ENCODE assay signal across 20 cellular contexts in genomic region chr1:36095760-36096405, GRCh38. TPM values are rescaled to one million over a fixed set of nuclear protein-coding genes. Genes with fewer than 3 reads are reported as not detected.
DNase-seq lines count a peak whose midpoint lies in the region; ATAC-seq, FAIRE-seq and TF ChIP-seq lines count a peak whose summit lies in the region.
"Had no signal": no experiment of that assay in that cellular context is flagged by ENCODE, and none has a peak within 500 bp of the region (broad histone marks: within the 10 kb centered on the region; RNA-seq: fewer than 3 reads in every experiment).

No MANE protein-coding gene starts in this region.

- FAIRE-seq in K562 (lab: Jason Lieb, UNC), result peak; percentile 29
- no peak for FAIRE-seq in GM19239 (lab: Jason Lieb, UNC)
- FAIRE-seq: frontal cortex, urothelium cell line had no signal

- H3K79me2 ChIP-seq in K562 (ENCODE audit: control insufficient read depth, insufficient read depth, low read length), result peaks cover 3% of the 10 kb centered on the region; the same call in 2 of the 3 replicates

- peak; percentile 70 for DNase-seq in CD14-positive monocyte (ENCODE audit: low spot score)
- peak; percentile 83 for DNase-seq in MV-4-11 (lab: John Stamatoyannopoulos, UW)
- DNase-seq in K562 (ENCODE audit: extremely low read depth in 1 of 4, low spot score in 3 of 4), result no peak
- DNase-seq in nephron progenitor cell, result no peak
- no peak for DNase-seq in GM19239 (ENCODE audit: insufficient read length, low spot score)
- no peak for DNase-seq in NCI-H1417 (lab: John Stamatoyannopoulos, UW)
- DNase-seq: activated T-cell treated with anti-CD3 and anti-CD28 coated beads for 4 hours; BE2C; DMS153; NCI-H1105; NCI-H2227 treated with DMSO at 0.1 percent for 48 hours; stimulated activated naive B cell treated with anti-CD40 and anti-IgM and Interleukin-4, amounts not matched to agents 10 μg/mL and 1 μg/mL and 100 μg/mL, for 72 hours; SW 1271 had no signal

- in situ Hi-C loops in K562 (cut with MboI), result no loop called here

- peaks cover 53% of the 10 kb centered on the region; the same call in 2 of the 3 replicates for H3K36me3 ChIP-seq in K562 (ENCODE audit: control insufficient read depth, insufficient read depth, low read length)

- H3K9me3 Mint-ChIP-seq in CD14-positive monocyte (peaks cover 0 to 2% (median 0%) of the 10 kb centered on the region in 7 donors), nephron progenitor cell (no peaks in the 10 kb centered on the region)
- H3K9me3 Mint-ChIP-seq: stimulated activated naive B cell treated with anti-CD40 and anti-IgM and Interleukin-4, amounts not matched to agents 10 μg/mL and 1 μg/mL and 100 μg/mL, for 72 hours had no signal

- H3K27ac Mint-ChIP-seq in CD14-positive monocyte (peak overlapping the region; percentile 79 to 94 (median 90)), nephron progenitor cell (peak overlapping the region; percentile 19)
- H3K27ac Mint-ChIP-seq: stimulated activated naive B cell treated with anti-CD40 and anti-IgM and Interleukin-4, amounts not matched to agents 10 μg/mL and 1 μg/mL and 100 μg/mL, for 72 hours had no signal

- H3K36me3 Mint-ChIP-seq in CD14-positive monocyte (peaks cover 41 to 59% of the 10 kb centered on the region in 2 donors), nephron progenitor cell (ENCODE audit: low read depth) (peaks cover 14% of the 10 kb centered on the region)

- TF ChIP-seq RAD21 in K562 (CRISPR knock-in tag; conservative IDR thresholded peaks at IDR 0.05 in 1 of 2, IDR thresholded peaks at IDR 0.05 in 1 of 2), result no peak

- peaks cover 5% of the 10 kb centered on the region for H3K9me1 ChIP-seq in K562 (ENCODE audit: control insufficient read depth, insufficient read depth, low read length)

- H3K4me1 Mint-ChIP-seq in CD14-positive monocyte (peaks cover 44% of the 10 kb centered on the region), nephron progenitor cell (peaks cover 6% of the 10 kb centered on the region)

- H3K4me3 ChIP-seq in K562, result no peak overlapping the region
- H3K4me3 ChIP-seq: cardiac muscle cell, skin epidermis had no signal

- 77% methylated on average over 15 of the region's 15 CpGs for WGBS in K562 (ENCODE audit: insufficient coverage, low coverage, missing lambda C conversion rate)

- ATAC-seq in K562, result no peak
- ATAC-seq in esophagus mucosa, result no peak
- ATAC-seq in HG03135 (IDR thresholded peaks at IDR 0.05; ENCODE audit: unreplicated experiment), result no peak
- ATAC-seq: activated CD4-positive, CD25-positive, alpha-beta regulatory T cell treated with anti-CD3 and anti-CD28 coated beads, Interleukin-2, amount 50 U/mL, for 24 hours; stimulated activated naive B cell treated with anti-CD40 and anti-IgM and Interleukin-4, amounts not matched to agents 10 μg/mL and 1 μg/mL and 100 μg/mL, for 72 hours had no signal

- H3K9me3 ChIP-seq in K562 (replicated peaks; ENCODE audit: control insufficient read depth, insufficient read depth, low read depth, low read length), result no peaks in the 10 kb centered on the region
- H3K9me3 ChIP-seq: BE2C had no signal

- no peak for TF ChIP-seq CTCF in CD14-positive monocyte (IDR thresholded peaks at IDR 0.05)
- TF ChIP-seq CTCF in K562 (IDR thresholded peaks at IDR 0.05 in 2 of 3, conservative IDR thresholded peaks at IDR 0.05 in 1 of 3; ENCODE audit: insufficient read depth in 2 of 3, low read depth in 1 of 3, low read length in 3 of 3), result no peak
- no peak for TF ChIP-seq CTCF in nephron progenitor cell (IDR thresholded peaks at IDR 0.05)

- peaks cover 0 to 36% of the 10 kb centered on the region in 2 experiments; a peak in 3 of 5 replicates for H3K4me1 ChIP-seq in K562 (replicated peaks in 1 of 2; ENCODE audit: control insufficient read depth in 2 of 2, insufficient read depth in 2 of 2, low read length in 2 of 2)

- H3K4me2 ChIP-seq in K562 (ENCODE audit: insufficient read depth, low read length), result no peak overlapping the region

- TF ChIP-seq EP300 in K562 (IDR thresholded peaks at IDR 0.05; ENCODE audit: low read length), result no peak

- TF ChIP-seq POLR2A in K562 (conservative IDR thresholded peaks at IDR 0.05), result no peak

- H3K9ac ChIP-seq in K562 (ENCODE audit: insufficient read depth in 1 of 2, low read depth in 2 of 2, low read length in 2 of 2), result peak overlapping the region in 1 of 2 experiments; percentile 10; a peak in 1 of 4 replicates

- CTCF ChIA-PET in K562 (lab: Yijun Ruan, JAX; ENCODE audit: low intra/inter-chr PET ratio), result interaction anchor here (2.0 kb wide), 1 partner anchor 92 kb away, joined by 5 read pairs; no protein-coding TSS in a partner anchor

- H2AFZ ChIP-seq in K562 (ENCODE audit: low read depth, low read length), result no peak overlapping the region

- intact Hi-C loops in CD14-positive monocyte (cut with micrococcal nuclease) (loop anchor here in 1 of 2 donors (5.0 kb wide), 1 partner anchor 91 kb away; no protein-coding TSS in a partner anchor), K562 (cut with micrococcal nuclease) (no loop called here)

- H3K4me3 Mint-ChIP-seq in CD14-positive monocyte (no peak overlapping the region), nephron progenitor cell (no peak overlapping the region)
- H3K4me3 Mint-ChIP-seq: stimulated activated naive B cell treated with anti-CD40 and anti-IgM and Interleukin-4, amounts not matched to agents 10 μg/mL and 1 μg/mL and 100 μg/mL, for 72 hours had no signal

- H3K27me3 Mint-ChIP-seq in CD14-positive monocyte (ENCODE audit: low read depth in 3 of 3) (peaks cover 0 to 6% (median 0%) of the 10 kb centered on the region in 3 donors), nephron progenitor cell (ENCODE audit: low read depth, poor library complexity) (peaks cover 5% of the 10 kb centered on the region)
- H3K27me3 Mint-ChIP-seq: stimulated activated naive B cell treated with anti-CD40 and anti-IgM and Interleukin-4, amounts not matched to agents 10 μg/mL and 1 μg/mL and 100 μg/mL, for 72 hours had no signal

- BruUV-seq in K562 (replicated peaks; lab: Mats Ljungman, UMichigan), result no TSS peak

- POLR2A ChIA-PET in K562 (lab: Yijun Ruan, JAX), result interaction anchor here (0.7 to 1.6 kb wide), 12 partner anchors 9 to 606 kb away, joined by 3 to 6 read pairs (median 4); no protein-coding TSS in a partner anchor

- no peak overlapping the region for H3K27ac ChIP-seq in K562 (ENCODE audit: extremely low read depth, low read depth, low read length)
- H3K27ac ChIP-seq: cardiac muscle cell had no signal

- H4K20me1 ChIP-seq in K562 (replicated peaks; ENCODE audit: control insufficient read depth, insufficient read depth, low read length), result no peaks in the 10 kb centered on the region

- no peaks in the 10 kb centered on the region for H3K27me3 ChIP-seq in K562 (ENCODE audit: control insufficient read depth in 2 of 2, insufficient read depth in 2 of 2, low read length in 2 of 2)
- H3K27me3 ChIP-seq: BE2C, cardiac muscle cell had no signal

RNA-seq across cellular contexts. Expression of gene ADPRS, which starts 7.2 kb away (rescaled TPM):
- polyA plus RNA-seq in CD14-positive monocyte (10 to 100 TPM; 21.9 to 30.6 TPM), K562 (2011; rRNA removed) (34.4 and 37.0 TPM in 2 replicates), K562 (2014; fragmentation: Illumina TruSeq; extraction: Trizol) (25.2 and 26.7 TPM in 2 replicates), K562 (2014; fragmentation: Nextera tagmentation; extraction: Ambion mirVana) (1 to 10 TPM; 5.9 to 8.4 TPM), K562 (2014; rRNA removed) (29.9 and 37.2 TPM in 2 replicates)
- 6.1 and 18.5 TPM in 2 replicates for total RNA-seq in K562 (2011; cell fraction: chromatin; rRNA removed; ENCODE audit: low replicate concordance)
- 17.3 and 17.4 TPM in 2 replicates for total RNA-seq in K562 (2011; cell fraction: nucleolus; rRNA removed)
- 12.3 and 12.6 TPM in 2 replicates for total RNA-seq in K562 (2011; cell fraction: nucleoplasm; rRNA removed)
- total RNA-seq in K562 (2014; rRNA removed) (40.0 and 52.5 TPM in 2 replicates), K562 (2014; rRNA removed; fragmentation: Illumina TruSeq; extraction: Trizol) (15.1 and 21.2 TPM in 2 replicates), K562 (2015; rRNA removed; fragmentation: Illumina TruSeq; extraction: Trizol) (26.7 and 27.4 TPM in 2 replicates), K562 (2021) (30.9 and 33.4 TPM in 2 replicates), esophagus mucosa (27.4 TPM)
- 43.8 and 51.3 TPM in 2 replicates for polyA plus RNA-seq in K562 (2011; cell fraction: cytosol; rRNA removed)
- polyA plus RNA-seq in K562 (2011; cell fraction: nucleus; rRNA removed), result 27.6 and 28.3 TPM in 2 replicates
- 24.0 and 26.0 TPM in 2 replicates for polyA plus RNA-seq in K562 (2012)
- polyA minus RNA-seq in K562 (2011; rRNA and poly(A)+ RNA removed), result 12.3 and 15.7 TPM in 2 replicates
- polyA minus RNA-seq in K562 (2011; cell fraction: cytosol; rRNA and poly(A)+ RNA removed), result 12.0 and 12.3 TPM in 2 replicates
- 4.6 and 6.2 TPM in 2 replicates for polyA minus RNA-seq in K562 (2011; cell fraction: nucleus; rRNA and poly(A)+ RNA removed)

RNA-seq across cellular contexts. Expression of gene TEKT2, which starts 12.0 kb away (rescaled TPM):
- not detected for polyA plus RNA-seq in CD14-positive monocyte
- 0.62 TPM in 1 of 2 replicates, not detected in the other for total RNA-seq in K562 (2011; cell fraction: chromatin; rRNA removed; ENCODE audit: low replicate concordance)
- 0.92 and 1.0 TPM in 2 replicates for total RNA-seq in K562 (2011; cell fraction: nucleolus; rRNA removed)
- total RNA-seq in K562 (2011; cell fraction: nucleoplasm; rRNA removed), result 0.66 and 0.92 TPM in 2 replicates
- 0.36 TPM in 1 of 2 replicates, not detected in the other for total RNA-seq in K562 (2014; rRNA removed)
- total RNA-seq in K562 (2014; rRNA removed; fragmentation: Illumina TruSeq; extraction: Trizol), result 0.19 TPM in 1 of 2 replicates, not detected in the other
- total RNA-seq in K562 (2015; rRNA removed; fragmentation: Illumina TruSeq; extraction: Trizol), result 0.19 and 0.40 TPM in 2 replicates
- total RNA-seq in K562 (2021), result 0.60 and 0.78 TPM in 2 replicates
- polyA plus RNA-seq in K562 (2011; rRNA removed), result 0.06 and 0.24 TPM in 2 replicates
- polyA plus RNA-seq in K562 (2011; cell fraction: cytosol; rRNA removed), result 0.19 and 0.25 TPM in 2 replicates
- polyA plus RNA-seq in K562 (2011; cell fraction: nucleus; rRNA removed), result 0.41 and 0.68 TPM in 2 replicates
- polyA plus RNA-seq in K562 (2012), result 0.21 and 0.25 TPM in 2 replicates
- polyA plus RNA-seq in K562 (2014; fragmentation: Illumina TruSeq; extraction: Trizol), result 0.24 and 0.37 TPM in 2 replicates
- polyA plus RNA-seq in K562 (2014; fragmentation: Nextera tagmentation; extraction: Ambion mirVana), result under 1 TPM; 0.08 to 0.14 TPM
- polyA plus RNA-seq in K562 (2014; rRNA removed), result 0.19 and 0.94 TPM in 2 replicates
- polyA minus RNA-seq in K562 (2011; rRNA and poly(A)+ RNA removed), result not detected in 2 replicates
- polyA minus RNA-seq in K562 (2011; cell fraction: cytosol; rRNA and poly(A)+ RNA removed), result not detected in 2 replicates
- polyA minus RNA-seq in K562 (2011; cell fraction: nucleus; rRNA and poly(A)+ RNA removed), result 0.56 TPM in 1 of 2 replicates, not detected in the other
- not detected for total RNA-seq in esophagus mucosa

RNA-seq across cellular contexts. Expression of gene COL8A2, which starts 29.1 kb away (rescaled TPM):
- polyA plus RNA-seq in CD14-positive monocyte (1 to 10 TPM in 1 of 2 donors, under 1 TPM in 1; 0.90 to 1.6 TPM), K562 (2011; rRNA removed) (0.04 TPM in 2 replicates), K562 (2014; fragmentation: Illumina TruSeq; extraction: Trizol) (0.07 TPM in 1 of 2 replicates, not detected in the other), K562 (2014; fragmentation: Nextera tagmentation; extraction: Ambion mirVana) (not detected), K562 (2014; rRNA removed) (0.03 TPM in 1 of 2 replicates, not detected in the other)
- 0.07 and 0.11 TPM in 2 replicates for total RNA-seq in K562 (2011; cell fraction: chromatin; rRNA removed; ENCODE audit: low replicate concordance)
- total RNA-seq in K562 (2011; cell fraction: nucleolus; rRNA removed), result 0.13 and 0.17 TPM in 2 replicates
- total RNA-seq in K562 (2011; cell fraction: nucleoplasm; rRNA removed), result 0.07 TPM in 1 of 2 replicates, not detected in the other
- total RNA-seq in K562 (2014; rRNA removed) (0.14 TPM in 1 of 2 replicates, not detected in the other), K562 (2014; rRNA removed; fragmentation: Illumina TruSeq; extraction: Trizol) (0.03 TPM in 1 of 2 replicates, not detected in the other), K562 (2015; rRNA removed; fragmentation: Illumina TruSeq; extraction: Trizol) (not detected in 2 replicates), K562 (2021) (0.04 and 0.09 TPM in 2 replicates), esophagus mucosa (2.7 TPM)
- 0.09 TPM in 1 of 2 replicates, not detected in the other for polyA plus RNA-seq in K562 (2011; cell fraction: cytosol; rRNA removed)
- 0.11 TPM in 1 of 2 replicates, not detected in the other for polyA plus RNA-seq in K562 (2011; cell fraction: nucleus; rRNA removed)
- 0.01 and 0.07 TPM in 2 replicates for polyA plus RNA-seq in K562 (2012)
- polyA minus RNA-seq in K562 (2011; rRNA and poly(A)+ RNA removed), result not detected in 2 replicates
- polyA minus RNA-seq in K562 (2011; cell fraction: cytosol; rRNA and poly(A)+ RNA removed), result not detected in 2 replicates
- polyA minus RNA-seq in K562 (2011; cell fraction: nucleus; rRNA and poly(A)+ RNA removed), result 0.13 TPM in 1 of 2 replicates, not detected in the other

RNA-seq across cellular contexts. Expression of gene TRAPPC3, which starts 53.4 kb away (rescaled TPM):
- 100 to 1,000 TPM; 125 to 136 TPM for polyA plus RNA-seq in CD14-positive monocyte
- 60.6 and 88.2 TPM in 2 replicates for total RNA-seq in K562 (2011; cell fraction: chromatin; rRNA removed; ENCODE audit: low replicate concordance)
- 67.4 and 71.0 TPM in 2 replicates for total RNA-seq in K562 (2011; cell fraction: nucleolus; rRNA removed)
- total RNA-seq in K562 (2011; cell fraction: nucleoplasm; rRNA removed), result 76.7 and 96.0 TPM in 2 replicates
- 132 and 141 TPM in 2 replicates for total RNA-seq in K562 (2014; rRNA removed)
- total RNA-seq in K562 (2014; rRNA removed; fragmentation: Illumina TruSeq; extraction: Trizol), result 109 and 114 TPM in 2 replicates
- 112 and 115 TPM in 2 replicates for total RNA-seq in K562 (2015; rRNA removed; fragmentation: Illumina TruSeq; extraction: Trizol)
- total RNA-seq in K562 (2021), result 83.4 and 90.9 TPM in 2 replicates
- polyA plus RNA-seq in K562 (2011; rRNA removed), result 128 and 141 TPM in 2 replicates
- 75.6 and 128 TPM in 2 replicates for polyA plus RNA-seq in K562 (2011; cell fraction: cytosol; rRNA removed)
- polyA plus RNA-seq in K562 (2011; cell fraction: nucleus; rRNA removed), result 80.4 and 107 TPM in 2 replicates
- polyA plus RNA-seq in K562 (2012), result 109 and 110 TPM in 2 replicates
- polyA plus RNA-seq in K562 (2014; fragmentation: Illumina TruSeq; extraction: Trizol), result 127 and 140 TPM in 2 replicates
- polyA plus RNA-seq in K562 (2014; fragmentation: Nextera tagmentation; extraction: Ambion mirVana), result 10 to 100 TPM; 20.6 to 41.8 TPM
- polyA plus RNA-seq in K562 (2014; rRNA removed), result 119 and 142 TPM in 2 replicates
- 47.8 and 54.0 TPM in 2 replicates for polyA minus RNA-seq in K562 (2011; rRNA and poly(A)+ RNA removed)
- polyA minus RNA-seq in K562 (2011; cell fraction: cytosol; rRNA and poly(A)+ RNA removed), result 29.4 and 32.5 TPM in 2 replicates
- 18.6 and 31.1 TPM in 2 replicates for polyA minus RNA-seq in K562 (2011; cell fraction: nucleus; rRNA and poly(A)+ RNA removed)
- total RNA-seq in esophagus mucosa, result 65.0 TPM

Comparison
In these comparisons a context has a peak if more than half of its experiments do, and no peak if none do; other contexts are left out.
1. DNase-seq: peak in CD14-positive monocyte (single experiment) and MV-4-11 (single experiment); none in K562 (0 of 4), nephron progenitor cell (single experiment), GM19239 (single experiment) and NCI-H1417 (0 of 3).